8 cellular contexts compared by ENCODE assay signal in genomic region chr15:82647045-82647834, GRCh38. TPM values are rescaled to one million over a fixed set of nuclear protein-coding genes. Genes with fewer than 3 reads are reported as not detected.
DNase-seq lines count a peak whose midpoint lies in the region; FAIRE-seq and TF ChIP-seq lines count a peak whose summit lies in the region.

Gene CPEB1 (minus strand): TSS chr15:82647363. CDS start chr15:82628459, 18,904 bp downstream.

- in situ Hi-C loops in GM23248 (cut with MboI), result no loop called here

- FAIRE-seq in bronchial epithelial cell (lab: Jason Lieb, UNC), result no peak

- no peaks in the 10 kb centered on the region for H3K36me3 ChIP-seq in GM23248 (ENCODE audit: low read depth)
- H3K36me3 ChIP-seq in bronchial epithelial cell (ENCODE audit: control insufficient read depth, insufficient read depth, low read length), result no peaks in the 10 kb centered on the region
- H3K36me3 ChIP-seq in Karpas-422 (ENCODE audit: insufficient read depth, low read length), result no peaks in the 10 kb centered on the region

- peak within 1 kb of the TSS; percentile 64 for H3K4me2 ChIP-seq in GM23248 (ENCODE audit: unreplicated experiment)
- no peak within 1 kb of the TSS for H3K4me2 ChIP-seq in Karpas-422 (ENCODE audit: low read depth, low read length, poor library complexity, severe bottlenecking)

- no peaks in the 10 kb centered on the region for H3K79me2 ChIP-seq in GM23248 (ENCODE audit: insufficient read depth)
- no peaks in the 10 kb centered on the region for H3K79me2 ChIP-seq in Karpas-422 (ENCODE audit: low read length)

- TF ChIP-seq CTCF in AG04450 (IDR thresholded peaks at IDR 0.05; ENCODE audit: low read depth, low read length), result peak; percentile 8; the same call in 1 of the 2 replicates
- TF ChIP-seq CTCF in bronchial epithelial cell (IDR thresholded peaks at IDR 0.05; ENCODE audit: insufficient read depth, low read length, severe bottlenecking), result peak; percentile 12

- DNase-seq in AG04450 (ENCODE audit: low read depth, low spot score) (no peak), GM23248 (peak; percentile 81), T-helper 2 cell (peak in 3 of 5 experiments; percentile 10 to 13 (median 12)), bronchial epithelial cell (ENCODE audit: low read depth) (no peak), inferior parietal cortex (ENCODE audit: extremely low spot score) (peak; percentile 69), NCI-H2081 treated with DMSO at 0.1 percent for 48 hours (lab: John Stamatoyannopoulos, UW) (no peak), Karpas-422 (no peak)
- DNase-seq in stimulated activated CD4-positive, alpha-beta T cell treated with anti-CD3 and anti-CD28 coated beads, Interleukin-12 subunit alpha, Interleukin-12 subunit beta, amount 100 ng/mL, for 4 hours, result peak; percentile 45

- CTCF ChIA-PET in AG04450 (lab: Charles Lee), result interaction anchor here (0.7 kb wide), 1 partner anchor 84 kb away, joined by 5 read pairs; no protein-coding TSS in a partner anchor

- H3F3A ChIP-seq in GM23248 (ENCODE audit: insufficient read depth), result peaks cover 8% of the 10 kb centered on the region; the same call in 1 of the 2 replicates

- H3K27me3 ChIP-seq in AG04450 (ENCODE audit: control insufficient read depth, insufficient read depth, low read length) (peaks cover 45% of the 10 kb centered on the region), GM23248 (replicated peaks; ENCODE audit: insufficient read depth) (peaks cover 4% of the 10 kb centered on the region; the same call in 1 of the 2 replicates), bronchial epithelial cell (ENCODE audit: control insufficient read depth, insufficient read depth, low read length) (peaks cover 30% of the 10 kb centered on the region), Karpas-422 (ENCODE audit: low read length) (no peaks in the 10 kb centered on the region; the same call in 1 of the 2 replicates)

- H4K20me1 ChIP-seq in GM23248 (ENCODE audit: insufficient read depth), result no peaks in the 10 kb centered on the region
- H4K20me1 ChIP-seq in Karpas-422 (ENCODE audit: insufficient read depth, low read depth, low read length), result no peaks in the 10 kb centered on the region

- peak within 1 kb of the TSS; percentile 46 for H3K9ac ChIP-seq in GM23248
- no peak within 1 kb of the TSS for H3K9ac ChIP-seq in Karpas-422 (ENCODE audit: low read length)

- H3K27ac ChIP-seq in AG04450 (ENCODE audit: low read depth, low read length), result no peak within 1 kb of the TSS
- no peak within 1 kb of the TSS for H3K27ac ChIP-seq in GM23248
- no peak within 1 kb of the TSS for H3K27ac ChIP-seq in Karpas-422 (ENCODE audit: low read length)

- H2AFZ ChIP-seq in GM23248 (peak within 1 kb of the TSS; percentile 80), Karpas-422 (ENCODE audit: low read length) (no peak within 1 kb of the TSS)

- H3K9me3 ChIP-seq in AG04450 (ENCODE audit: control insufficient read depth, insufficient read depth, low read length) (peaks cover 11% of the 10 kb centered on the region; the same call in 1 of the 2 replicates), GM23248 (ENCODE audit: low read depth) (no peaks in the 10 kb centered on the region), Karpas-422 (ENCODE audit: low read length) (no peaks in the 10 kb centered on the region)

- H3K4me1 ChIP-seq in GM23248 (ENCODE audit: insufficient read depth) (no peaks in the 10 kb centered on the region), Karpas-422 (ENCODE audit: low read length) (peaks cover 22% of the 10 kb centered on the region)

- H3K4me3 ChIP-seq in AG04450 (ENCODE audit: low read depth, low read length), result peak within 1 kb of the TSS; percentile 50
- peak within 1 kb of the TSS; percentile 68 for H3K4me3 ChIP-seq in GM23248
- H3K4me3 ChIP-seq in bronchial epithelial cell (ENCODE audit: low read depth, low read length), result peak within 1 kb of the TSS; percentile 31
- H3K4me3 ChIP-seq in Karpas-422 (ENCODE audit: low read length), result no peak within 1 kb of the TSS

- H3K9me2 ChIP-seq in GM23248 (ENCODE audit: insufficient read depth), result no peaks in the 10 kb centered on the region
- no peaks in the 10 kb centered on the region for H3K9me2 ChIP-seq in Karpas-422 (replicated peaks; ENCODE audit: insufficient read depth, low read length)

- POLR2A ChIA-PET in AG04450 (lab: Yijun Ruan, JAX), result interaction anchor here (0.7 kb wide), 1 partner anchor 105 kb away, joined by 3 read pairs; no protein-coding TSS in a partner anchor

- WGBS in GM23248 (ENCODE audit: low coverage in 1 of 2, low lambda C conversion rate in 2 of 2, missing lambda C conversion rate in 2 of 2), 2 experiments, result 3% methylated on average over 60 to 68 of the region's 96 CpGs

RNA-seq across cellular contexts. Expression of gene CPEB1, which starts in this region (rescaled TPM):
- polyA plus RNA-seq in AG04450 (2011; rRNA removed), result 8.3 and 8.4 TPM in 2 replicates
- polyA minus RNA-seq in AG04450 (2011; rRNA and poly(A)+ RNA removed), result 9.7 and 12.2 TPM in 2 replicates
- 8.6 and 15.9 TPM in 2 replicates for total RNA-seq in GM23248 (2014; rRNA removed; shearing (Covaris generic))
- 5.6 and 5.7 TPM in 2 replicates for polyA plus RNA-seq in GM23248 (2016; fragmentation: Nextera tagmentation; extraction: Ambion mirVana)
- under 0.01 TPM in 2 replicates for total RNA-seq in bronchial epithelial cell
- total RNA-seq in Karpas-422 (2014; rRNA removed; shearing (Covaris generic); ENCODE audit: low replicate concordance), result not detected in 2 replicates

Comparison
In these comparisons a context has a peak if more than half of its experiments do, and no peak if none do; other contexts are left out.
1. DNase-seq: peak in GM23248 (single experiment), T-helper 2 cell (3 of 5), inferior parietal cortex (single experiment) and stimulated activated CD4-positive, alpha-beta T cell treated with anti-CD3 and anti-CD28 coated beads, Interleukin-12 subunit alpha, Interleukin-12 subunit beta, amount 100 ng/mL, for 4 hours (single experiment); none in AG04450 (single experiment), bronchial epithelial cell (single experiment), NCI-H2081 treated with DMSO at 0.1 percent for 48 hours (single experiment) and Karpas-422 (single experiment).